In genomic region chr12:1628671-1629337, GRCh38 we compare ENCODE assay signal across 9 cellular contexts. TPM values are rescaled to one million over a fixed set of nuclear protein-coding genes. Genes with fewer than 3 reads are reported as not detected.
DNase-seq lines count a peak whose midpoint lies in the region; ATAC-seq, FAIRE-seq and TF ChIP-seq lines count a peak whose summit lies in the region.
"Had no signal": no experiment of that assay in that cellular context is flagged by ENCODE, and none has a peak within 500 bp of the region (broad histone marks: within the 10 kb centered on the region; RNA-seq: fewer than 3 reads in every experiment).

TSS of gene WNT5B (plus strand) at chr12:1629231. CDS start at chr12:1631355, 2,124 bp downstream.

- H3K4me3 Mint-ChIP-seq in activated CD8-positive, alpha-beta T cell treated with anti-CD3 and anti-CD28 coated beads for 36 hours: peak within 1 kb of the TSS; percentile 41
- H3K4me3 Mint-ChIP-seq in activated CD8-positive, alpha-beta T cell treated with anti-CD3 and anti-CD28 coated beads, Interleukin-2, amount 10 ng/mL, durations not matched to agents 7 days and 5 days: no peak within 1 kb of the TSS
- H3K4me3 Mint-ChIP-seq in astrocyte (ENCODE audit: unreplicated experiment): peak within 1 kb of the TSS; percentile 69

- H3K4me3 ChIP-seq in astrocyte (ENCODE audit: insufficient read depth, low read depth, low read length): peak within 1 kb of the TSS; percentile 29
- peak within 1 kb of the TSS; percentile 58 for H3K4me3 ChIP-seq in lower lobe of right lung
- H3K4me3 ChIP-seq in thoracic aorta: peak within 1 kb of the TSS; percentile 73

- intact Hi-C loops in activated CD8-positive, alpha-beta T cell treated with anti-CD3 and anti-CD28 coated beads for 36 hours (cut with micrococcal nuclease): no loop called here
- intact Hi-C loops in lower lobe of right lung (cut with DNase I): no loop called here

- H3K9ac ChIP-seq in astrocyte (ENCODE audit: low read length): no peak within 1 kb of the TSS

- no peaks in the 10 kb centered on the region for H3K27me3 ChIP-seq in astrocyte (ENCODE audit: insufficient read depth, low read length)
- H3K27me3 ChIP-seq in lower lobe of right lung (ENCODE audit: low read depth): peaks cover 25% of the 10 kb centered on the region
- H3K27me3 ChIP-seq in thoracic aorta (replicated peaks; ENCODE audit: insufficient read depth): no peaks in the 10 kb centered on the region

- H3K36me3 ChIP-seq in astrocyte (ENCODE audit: insufficient read depth, low read length): peaks cover 3% of the 10 kb centered on the region
- no peaks in the 10 kb centered on the region for H3K36me3 ChIP-seq in lower lobe of right lung
- H3K36me3 ChIP-seq in thoracic aorta: no peaks in the 10 kb centered on the region

- peaks cover 46% of the 10 kb centered on the region for H3K27me3 Mint-ChIP-seq in activated CD8-positive, alpha-beta T cell treated with anti-CD3 and anti-CD28 coated beads for 36 hours
- peaks cover 68% of the 10 kb centered on the region for H3K27me3 Mint-ChIP-seq in activated CD8-positive, alpha-beta T cell treated with anti-CD3 and anti-CD28 coated beads, Interleukin-2, amount 10 ng/mL, durations not matched to agents 7 days and 5 days (ENCODE audit: low read depth)
- H3K27me3 Mint-ChIP-seq in astrocyte (ENCODE audit: low read depth, unreplicated experiment): peaks cover 3% of the 10 kb centered on the region

- H4K20me1 ChIP-seq in astrocyte (ENCODE audit: insufficient read depth, low read length): peaks cover 46% of the 10 kb centered on the region

- DNase-seq in activated CD8-positive, alpha-beta T cell treated with anti-CD3 and anti-CD28 coated beads for 36 hours: no peak
- no peak for DNase-seq in activated CD8-positive, alpha-beta T cell treated with anti-CD3 and anti-CD28 coated beads, Interleukin-2, amount 10 ng/mL, durations not matched to agents 7 days and 5 days
- no peak for DNase-seq in astrocyte (ENCODE audit: low read depth)
- DNase-seq in lower lobe of right lung: no peak
- no peak for DNase-seq in thoracic aorta (ENCODE audit: low spot score)
- DNase-seq: stimulated activated CD4-positive, alpha-beta T cell treated with anti-CD3 and anti-CD28 coated beads, Interleukin-1b, Interleukin-23, amount 100 ng/mL, for 48 hours had no signal

- H3K36me3 Mint-ChIP-seq in activated CD8-positive, alpha-beta T cell treated with anti-CD3 and anti-CD28 coated beads for 36 hours (ENCODE audit: low read depth): no peaks in the 10 kb centered on the region
- no peaks in the 10 kb centered on the region for H3K36me3 Mint-ChIP-seq in activated CD8-positive, alpha-beta T cell treated with anti-CD3 and anti-CD28 coated beads, Interleukin-2, amount 10 ng/mL, durations not matched to agents 7 days and 5 days (ENCODE audit: low read depth)
- H3K36me3 Mint-ChIP-seq in astrocyte (ENCODE audit: low read depth, unreplicated experiment): peaks cover 14% of the 10 kb centered on the region

- H3K4me1 Mint-ChIP-seq in activated CD8-positive, alpha-beta T cell treated with anti-CD3 and anti-CD28 coated beads for 36 hours (ENCODE audit: low read depth): peaks cover 14% of the 10 kb centered on the region
- H3K4me1 Mint-ChIP-seq in activated CD8-positive, alpha-beta T cell treated with anti-CD3 and anti-CD28 coated beads, Interleukin-2, amount 10 ng/mL, durations not matched to agents 7 days and 5 days (ENCODE audit: low read depth): peaks cover 14% of the 10 kb centered on the region
- H3K4me1 Mint-ChIP-seq in astrocyte (ENCODE audit: low read depth, unreplicated experiment): peaks cover 30% of the 10 kb centered on the region

- no peak for FAIRE-seq in astrocyte (lab: Jason Lieb, UNC)

- H2AFZ ChIP-seq in astrocyte (ENCODE audit: low read depth, low read length): peak within 1 kb of the TSS; percentile 61

- H3K79me2 ChIP-seq in astrocyte (ENCODE audit: insufficient read depth, low read length): peaks cover 4% of the 10 kb centered on the region

- no peak for ATAC-seq in activated CD8-positive, alpha-beta T cell treated with anti-CD3 and anti-CD28 coated beads for 36 hours
- no peak for ATAC-seq in activated CD8-positive, alpha-beta T cell treated with anti-CD3 and anti-CD28 coated beads, Interleukin-2, amount 10 ng/mL, durations not matched to agents 7 days and 5 days
- ATAC-seq in lower lobe of right lung: no peak
- ATAC-seq in thoracic aorta (ENCODE audit: insufficient number of reproducible peaks, low FRiP score, low read depth): no peak
- no peak for ATAC-seq in GM18873 (IDR thresholded peaks at IDR 0.05; ENCODE audit: low FRiP score, unreplicated experiment)
- no peak for ATAC-seq in HG02885 (IDR thresholded peaks at IDR 0.05; ENCODE audit: poor library complexity, unreplicated experiment)
- no peak for ATAC-seq in GM18870 (IDR thresholded peaks at IDR 0.05; ENCODE audit: unreplicated experiment)

- H3K27ac Mint-ChIP-seq in activated CD8-positive, alpha-beta T cell treated with anti-CD3 and anti-CD28 coated beads for 36 hours: no peak within 1 kb of the TSS
- no peak within 1 kb of the TSS for H3K27ac Mint-ChIP-seq in activated CD8-positive, alpha-beta T cell treated with anti-CD3 and anti-CD28 coated beads, Interleukin-2, amount 10 ng/mL, durations not matched to agents 7 days and 5 days
- peak within 1 kb of the TSS; percentile 34 for H3K27ac Mint-ChIP-seq in astrocyte (ENCODE audit: unreplicated experiment)

- H3K4me2 ChIP-seq in astrocyte (ENCODE audit: low read length): peak within 1 kb of the TSS; percentile 83

- POLR2A ChIA-PET in activated CD8-positive, alpha-beta T cell treated with anti-CD3 and anti-CD28 coated beads for 36 hours (lab: Charles Lee): no interaction called here
- POLR2A ChIA-PET in activated CD8-positive, alpha-beta T cell treated with anti-CD3 and anti-CD28 coated beads, Interleukin-2, amount 10 ng/mL, durations not matched to agents 7 days and 5 days (lab: Charles Lee): no interaction called here

- CTCF ChIA-PET in activated CD8-positive, alpha-beta T cell treated with anti-CD3 and anti-CD28 coated beads for 36 hours (lab: Charles Lee): interaction anchor here (0.7 to 9.0 kb wide), 4 partner anchors 16 to 167 kb away, joined by 3 to 135 read pairs (median 7); no protein-coding TSS in a partner anchor
- CTCF ChIA-PET in activated CD8-positive, alpha-beta T cell treated with anti-CD3 and anti-CD28 coated beads, Interleukin-2, amount 10 ng/mL, durations not matched to agents 7 days and 5 days (lab: Charles Lee): interaction anchor here (0.9 to 2.5 kb wide), 4 partner anchors 8 to 511 kb away, joined by 3 to 15 read pairs (median 4); no protein-coding TSS in a partner anchor

- no peak within 1 kb of the TSS for H3K27ac ChIP-seq in astrocyte (ENCODE audit: low read depth, low read length)
- H3K27ac ChIP-seq in lower lobe of right lung: no peak within 1 kb of the TSS
- H3K27ac ChIP-seq in thoracic aorta: no peak within 1 kb of the TSS

- no peaks in the 10 kb centered on the region for H3K9me3 Mint-ChIP-seq in activated CD8-positive, alpha-beta T cell treated with anti-CD3 and anti-CD28 coated beads for 36 hours
- no peaks in the 10 kb centered on the region for H3K9me3 Mint-ChIP-seq in activated CD8-positive, alpha-beta T cell treated with anti-CD3 and anti-CD28 coated beads, Interleukin-2, amount 10 ng/mL, durations not matched to agents 7 days and 5 days (ENCODE audit: insufficient read depth)
- H3K9me3 Mint-ChIP-seq in astrocyte (ENCODE audit: unreplicated experiment): no peaks in the 10 kb centered on the region

- no peak for TF ChIP-seq CTCF in activated CD8-positive, alpha-beta T cell treated with anti-CD3 and anti-CD28 coated beads for 36 hours (IDR thresholded peaks at IDR 0.05)
- TF ChIP-seq CTCF in astrocyte (IDR thresholded peaks at IDR 0.05; ENCODE audit: insufficient read depth, low read depth, low read length) (no peak), lower lobe of right lung (IDR thresholded peaks at IDR 0.05) (no peak), thoracic aorta (IDR thresholded peaks at IDR 0.05) (no peak)

- H3K4me1 ChIP-seq in astrocyte (ENCODE audit: insufficient read depth, low read length) (peaks cover 21% of the 10 kb centered on the region), lower lobe of right lung (peaks cover 38% of the 10 kb centered on the region), thoracic aorta (ENCODE audit: control insufficient read depth in 1 of 2, low read depth in 2 of 2) (peaks cover 6 to 26% of the 10 kb centered on the region in 2 donors)

- H3K9me3 ChIP-seq in astrocyte (ENCODE audit: insufficient read depth, low read depth, low read length): no peaks in the 10 kb centered on the region
- H3K9me3 ChIP-seq in lower lobe of right lung: no peaks in the 10 kb centered on the region
- no peaks in the 10 kb centered on the region for H3K9me3 ChIP-seq in thoracic aorta

RNA-seq across cellular contexts. Expression of gene WNT5B, which starts in this region (rescaled TPM):
- not detected for total RNA-seq in activated CD8-positive, alpha-beta T cell treated with anti-CD3 and anti-CD28 coated beads for 36 hours
- total RNA-seq in activated CD8-positive, alpha-beta T cell treated with anti-CD3 and anti-CD28 coated beads, Interleukin-2, amount 10 ng/mL, durations not matched to agents 7 days and 5 days: not detected
- total RNA-seq in astrocyte: 110 TPM in 2 replicates
- total RNA-seq in lower lobe of right lung: 6.1 TPM
- total RNA-seq in thoracic aorta: 1 to 10 TPM; 2.3 to 3.1 TPM

Comparison
In these comparisons a context has a peak if more than half of its experiments do, and no peak if none do; other contexts are left out.
1. RNA of gene WNT5B (total RNA-seq): 110 TPM in astrocyte; 6.1 TPM in lower lobe of right lung (single experiment), 2.3 to 3.1 TPM in thoracic aorta, not detected in activated CD8-positive, alpha-beta T cell treated with anti-CD3 and anti-CD28 coated beads, Interleukin-2, amount 10 ng/mL, durations not matched to agents 7 days and 5 days and not detected in activated CD8-positive, alpha-beta T cell treated with anti-CD3 and anti-CD28 coated beads for 36 hours; every median in the first group is over 10 times any median in the second.
2. Peak in every context shown above with its lines, with median percentiles within 50 percentile points of each other: H3K4me3 ChIP-seq.